ENCODE assay signal across 8 cellular contexts in genomic region chr12:120196817-120197541, GRCh38. TPM values are rescaled to one million over a fixed set of nuclear protein-coding genes. Genes with fewer than 3 reads are reported as not detected.
DNase-seq lines count a peak whose midpoint lies in the region; ATAC-seq and TF ChIP-seq lines count a peak whose summit lies in the region.
"Not testable (repeated sequence)": the region's sequence is repeated elsewhere in the genome, so short reads cannot be mapped to it uniquely, and the experiment has no call there.

No MANE protein-coding gene starts in this region.

- not testable (repeated sequence) for H3K9me3 ChIP-seq in Panc1 (ENCODE audit: control insufficient read depth, insufficient read depth, low read depth, low read length); psoas muscle

- not testable (repeated sequence) for ATAC-seq in Panc1; activated CD8-positive, alpha-beta T cell treated with anti-CD3 and anti-CD28 coated beads for 36 hours; activated naive CD8-positive, alpha-beta T cell treated with anti-CD3 and anti-CD28 coated beads, Interleukin-2, amount 50 U/mL, for 24 hours; psoas muscle

- peak; percentile 40 for DNase-seq in GM12865 (ENCODE audit: low read depth)
- not testable (repeated sequence) for DNase-seq in Panc1 (ENCODE audit: low read depth, low spot score); activated CD8-positive, alpha-beta T cell treated with anti-CD3 and anti-CD28 coated beads for 36 hours; glutamatergic neuron; psoas muscle
- DNase-seq in activated naive CD8-positive, alpha-beta T cell treated with anti-CD3 and anti-CD28 coated beads, Interleukin-2, amount 50 U/mL, for 24 hours, result peak; percentile 6

- H3K4me3 Mint-ChIP-seq in activated CD8-positive, alpha-beta T cell treated with anti-CD3 and anti-CD28 coated beads for 36 hours, result peak overlapping the region; percentile 97
- peak overlapping the region; percentile 99 for H3K4me3 Mint-ChIP-seq in activated naive CD8-positive, alpha-beta T cell treated with anti-CD3 and anti-CD28 coated beads, Interleukin-2, amount 50 U/mL, for 24 hours
- H3K4me3 Mint-ChIP-seq in glutamatergic neuron (ENCODE audit: unreplicated experiment), result not testable (repeated sequence)

- not testable (repeated sequence) for H3K9me3 Mint-ChIP-seq in activated CD8-positive, alpha-beta T cell treated with anti-CD3 and anti-CD28 coated beads for 36 hours; activated naive CD8-positive, alpha-beta T cell treated with anti-CD3 and anti-CD28 coated beads, Interleukin-2, amount 50 U/mL, for 24 hours
- H3K9me3 Mint-ChIP-seq in glutamatergic neuron (ENCODE audit: unreplicated experiment), result peaks cover 10% of the 10 kb centered on the region

- peaks cover 28% of the 10 kb centered on the region for H3K36me3 ChIP-seq in ACC112 (ENCODE audit: insufficient read depth, low read length)
- not testable (repeated sequence) for H3K36me3 ChIP-seq in KMS-11 (ENCODE audit: insufficient read depth)
- peaks cover 28% of the 10 kb centered on the region for H3K36me3 ChIP-seq in Panc1 (ENCODE audit: control insufficient read depth, insufficient read depth, low read length)
- H3K36me3 ChIP-seq in psoas muscle (ENCODE audit: insufficient read depth in 1 of 2, low read depth in 1 of 2), result peaks cover 0 to 42% of the 10 kb centered on the region in 2 donors

- peaks cover 64% of the 10 kb centered on the region for H3K36me3 Mint-ChIP-seq in activated CD8-positive, alpha-beta T cell treated with anti-CD3 and anti-CD28 coated beads for 36 hours (ENCODE audit: low read depth)
- H3K36me3 Mint-ChIP-seq in activated naive CD8-positive, alpha-beta T cell treated with anti-CD3 and anti-CD28 coated beads, Interleukin-2, amount 50 U/mL, for 24 hours (ENCODE audit: low read depth), result peaks cover 64% of the 10 kb centered on the region
- H3K36me3 Mint-ChIP-seq in glutamatergic neuron (ENCODE audit: unreplicated experiment), result not testable (repeated sequence)

- peak overlapping the region; percentile 94; the same call in 1 of the 2 replicates for H3K4me3 ChIP-seq in ACC112 (ENCODE audit: low read depth, low read length)
- H3K4me3 ChIP-seq in GM12865 (ENCODE audit: low read depth, low read length); KMS-11 (IDR thresholded peaks at IDR 0.05; ENCODE audit: insufficient read depth, low read depth, low read length): not testable (repeated sequence)
- H3K4me3 ChIP-seq in Panc1 (ENCODE audit: low read depth in 2 of 2, low read length in 2 of 2), result peak overlapping the region; percentile 76 to 88
- H3K4me3 ChIP-seq in psoas muscle, result peak overlapping the region; percentile 8

- H3K27ac ChIP-seq in ACC112 (ENCODE audit: low read depth, low read length) (peak overlapping the region; percentile 91), KMS-11 (peak overlapping the region; percentile 94; the same call in 1 of the 2 replicates), Panc1 (ENCODE audit: low read length) (peak overlapping the region; percentile 98), psoas muscle (peak overlapping the region; percentile 91)

- not testable (repeated sequence) for H3K27me3 ChIP-seq in ACC112 (ENCODE audit: insufficient read depth, low read length); KMS-11 (ENCODE audit: insufficient read depth, low read depth); Panc1 (ENCODE audit: control insufficient read depth, insufficient read depth, low read length); psoas muscle (ENCODE audit: insufficient read depth in 3 of 3, low read length in 2 of 3)

- WGBS in psoas muscle, 3 donors, result 66 to 80% (median 69%) methylated on average over 7 of the region's 7 CpGs

- BruUV-seq in Panc1 (replicated peaks; lab: Mats Ljungman, UMichigan), result not testable (repeated sequence)

- peak overlapping the region; percentile 92 for H3K4me2 ChIP-seq in KMS-11

- TF ChIP-seq CTCF in GM12865 (IDR thresholded peaks at IDR 0.05; ENCODE audit: insufficient read depth, low read depth, low read length, missing control alignments); KMS-11 (conservative IDR thresholded peaks at IDR 0.05; ENCODE audit: low read depth, low read length); Panc1 (IDR thresholded peaks at IDR 0.05); activated CD8-positive, alpha-beta T cell treated with anti-CD3 and anti-CD28 coated beads for 36 hours (IDR thresholded peaks at IDR 0.05); glutamatergic neuron (IDR thresholded peaks at IDR 0.05; ENCODE audit: partially characterized antibody, unreplicated experiment); psoas muscle (IDR thresholded peaks at IDR 0.05): not testable (repeated sequence)

- intact Hi-C loops in Panc1 (cut with micrococcal nuclease; ENCODE audit: unreplicated experiment); psoas muscle (cut with DNase I): not testable (repeated sequence)
- intact Hi-C loops in activated CD8-positive, alpha-beta T cell treated with anti-CD3 and anti-CD28 coated beads for 36 hours (cut with micrococcal nuclease), result loop anchor here (5.0 to 10.0 kb wide), 2 partner anchors 80 to 182 kb away; partner anchors contain the start of gene RAB35

- H3K27ac Mint-ChIP-seq in activated CD8-positive, alpha-beta T cell treated with anti-CD3 and anti-CD28 coated beads for 36 hours, result peak overlapping the region; percentile 64
- peak overlapping the region; percentile 100 for H3K27ac Mint-ChIP-seq in activated naive CD8-positive, alpha-beta T cell treated with anti-CD3 and anti-CD28 coated beads, Interleukin-2, amount 50 U/mL, for 24 hours
- H3K27ac Mint-ChIP-seq in glutamatergic neuron (ENCODE audit: unreplicated experiment), result peak overlapping the region; percentile 43

- H3K4me1 Mint-ChIP-seq in activated CD8-positive, alpha-beta T cell treated with anti-CD3 and anti-CD28 coated beads for 36 hours (ENCODE audit: low read depth), result peaks cover 43% of the 10 kb centered on the region
- peaks cover 65% of the 10 kb centered on the region for H3K4me1 Mint-ChIP-seq in activated naive CD8-positive, alpha-beta T cell treated with anti-CD3 and anti-CD28 coated beads, Interleukin-2, amount 50 U/mL, for 24 hours
- H3K4me1 Mint-ChIP-seq in glutamatergic neuron (ENCODE audit: low read depth, unreplicated experiment), result peaks cover 11% of the 10 kb centered on the region

- CTCF ChIA-PET in Panc1 (lab: Charles Lee), result not testable (repeated sequence)
- CTCF ChIA-PET in activated CD8-positive, alpha-beta T cell treated with anti-CD3 and anti-CD28 coated beads for 36 hours (lab: Charles Lee), result interaction anchor here (1.0 to 1.3 kb wide), 2 partner anchors 31 to 71 kb away, joined by 3 to 6 read pairs; no protein-coding TSS in a partner anchor

- H3K4me1 ChIP-seq in ACC112 (ENCODE audit: control insufficient read depth, insufficient read depth, low read length, unreplicated experiment) (peaks cover 46% of the 10 kb centered on the region), KMS-11 (ENCODE audit: low read depth, poor library complexity, severe bottlenecking) (peaks cover 62% of the 10 kb centered on the region), Panc1 (ENCODE audit: control insufficient read depth, insufficient read depth, low read length) (peaks cover 31% of the 10 kb centered on the region), psoas muscle (peaks cover 60% of the 10 kb centered on the region)

- H3K79me2 ChIP-seq in ACC112 (ENCODE audit: control insufficient read depth, insufficient read depth, low read length, unreplicated experiment) (peaks cover 77% of the 10 kb centered on the region), KMS-11 (ENCODE audit: insufficient read depth, low read depth) (peaks cover 70% of the 10 kb centered on the region)

- H3K9ac ChIP-seq in KMS-11, result not testable (repeated sequence)

- not testable (repeated sequence) for H4K20me1 ChIP-seq in KMS-11 (ENCODE audit: insufficient read depth)

- in situ Hi-C loops in Panc1 (cut with HindIII; ENCODE audit: low pct_unique_long_range_greater_than_20kb, low sequenced_read_pairs), result not testable (repeated sequence)

- not testable (repeated sequence) for H2AFZ ChIP-seq in ACC112 (ENCODE audit: low read length, unreplicated experiment); KMS-11 (ENCODE audit: low read depth)

- POLR2A ChIA-PET in Panc1 (lab: Charles Lee), result interaction anchor here (0.5 to 1.0 kb wide), 2 partner anchors 94 to 635 kb away, joined by 3 to 9 read pairs; partner anchors contain the start of gene RNU4-2
- POLR2A ChIA-PET in activated CD8-positive, alpha-beta T cell treated with anti-CD3 and anti-CD28 coated beads for 36 hours (lab: Charles Lee), result interaction anchor here (1.1 to 12.7 kb wide), 12 partner anchors 9 to 190 kb away, joined by 3 to 263 read pairs (median 8); partner anchors contain the start of genes PXN, RAB35, RNU4-1 and RNU4-2

- H3K27me3 Mint-ChIP-seq in activated CD8-positive, alpha-beta T cell treated with anti-CD3 and anti-CD28 coated beads for 36 hours; activated naive CD8-positive, alpha-beta T cell treated with anti-CD3 and anti-CD28 coated beads, Interleukin-2, amount 50 U/mL, for 24 hours; glutamatergic neuron (ENCODE audit: unreplicated experiment): not testable (repeated sequence)

RNA-seq across cellular contexts. Expression of gene GCN1, which starts 2.5 kb away (rescaled TPM):
- total RNA-seq in Panc1 (2021; ENCODE audit: unreplicated experiment), result 175 TPM
- polyA plus RNA-seq in Panc1 (2012; ENCODE audit: insufficient read length), result 125 TPM
- total RNA-seq in activated CD8-positive, alpha-beta T cell treated with anti-CD3 and anti-CD28 coated beads for 36 hours, result 100 to 1,000 TPM; 130 to 137 TPM
- 173 TPM for total RNA-seq in glutamatergic neuron (ENCODE audit: unreplicated experiment)
- total RNA-seq in psoas muscle, result 10 to 100 TPM; 63.1 to 80.9 (median 68.6) TPM
- 10 to 100 TPM; 19.6 to 55.7 (median 43.2) TPM for polyA plus RNA-seq in psoas muscle

RNA-seq across cellular contexts. Expression of gene RPLP0, which starts 3.9 kb away (rescaled TPM):
- 2,628 TPM for total RNA-seq in Panc1 (2021; ENCODE audit: unreplicated experiment)
- polyA plus RNA-seq in Panc1 (2012; ENCODE audit: insufficient read length), result 4,062 TPM
- 1,000 to 10,000 TPM; 4,421 to 4,585 TPM for total RNA-seq in activated CD8-positive, alpha-beta T cell treated with anti-CD3 and anti-CD28 coated beads for 36 hours
- 1,238 TPM for total RNA-seq in glutamatergic neuron (ENCODE audit: unreplicated experiment)
- 1,000 to 10,000 TPM in 3 of 4 donors, 100 to 1,000 TPM in 1; 662 to 1,479 (median 1,333) TPM for total RNA-seq in psoas muscle
- 1,000 to 10,000 TPM; 2,571 to 2,845 (median 2,673) TPM for polyA plus RNA-seq in psoas muscle

Comparison
In these comparisons a context has a peak if more than half of its experiments do, and no peak if none do; other contexts are left out.
1. H3K27ac Mint-ChIP-seq: peak in every context shown above with its lines; median percentile 100 in activated naive CD8-positive, alpha-beta T cell treated with anti-CD3 and anti-CD28 coated beads, Interleukin-2, amount 50 U/mL, for 24 hours; 64 in activated CD8-positive, alpha-beta T cell treated with anti-CD3 and anti-CD28 coated beads for 36 hours; 43 in glutamatergic neuron.